8 cellular contexts compared by ENCODE assay signal in genomic region chr17:78358538-78359215, GRCh38. TPM values are rescaled to one million over a fixed set of nuclear protein-coding genes. Genes with fewer than 3 reads are reported as not detected.
DNase-seq lines count a peak whose midpoint lies in the region; ATAC-seq and TF ChIP-seq lines count a peak whose summit lies in the region.

No MANE protein-coding gene starts in this region.

- peak overlapping the region in 2 of 3 donors; percentile 93 to 97 for H3K27ac Mint-ChIP-seq in CD4-positive, CD25-positive, alpha-beta regulatory T cell
- H3K27ac Mint-ChIP-seq in dendritic cell treated with granulocyte-macrophage colony-stimulating factor and Interleukin-4, amounts not matched to agents 40 ng/mL and 50 ng/mL, for 4 days: peak overlapping the region; percentile 94

- H3K4me3 Mint-ChIP-seq in CD4-positive, CD25-positive, alpha-beta regulatory T cell: peak overlapping the region; percentile 85 to 93 (median 90)
- peak overlapping the region; percentile 87 for H3K4me3 Mint-ChIP-seq in dendritic cell treated with granulocyte-macrophage colony-stimulating factor and Interleukin-4, amounts not matched to agents 40 ng/mL and 50 ng/mL, for 4 days

- H3K9ac ChIP-seq in mucosa of stomach (ENCODE audit: low read length) (peak overlapping the region; percentile 79), MM.1S (ENCODE audit: low read length) (no peak overlapping the region)

- H3K36me3 Mint-ChIP-seq in CD4-positive, CD25-positive, alpha-beta regulatory T cell: peaks cover 6% of the 10 kb centered on the region
- H3K36me3 Mint-ChIP-seq in dendritic cell treated with granulocyte-macrophage colony-stimulating factor and Interleukin-4, amounts not matched to agents 40 ng/mL and 50 ng/mL, for 4 days (ENCODE audit: low read depth): peaks cover 46% of the 10 kb centered on the region

- intact Hi-C loops in dendritic cell treated with granulocyte-macrophage colony-stimulating factor and Interleukin-4, amounts not matched to agents 40 ng/mL and 50 ng/mL, for 4 days (cut with micrococcal nuclease): no loop called here
- intact Hi-C loops in aorta (cut with DNase I): loop anchor here in 1 of 2 donors (2.0 kb wide), 1 partner anchor 68 kb away; no protein-coding TSS in a partner anchor

- 27% methylated on average over 57 to 59 of the region's 59 CpGs for WGBS in aorta, 2 donors

- no peak overlapping the region for H2AFZ ChIP-seq in MM.1S (ENCODE audit: low read length)

- H3K79me2 ChIP-seq in MM.1S (ENCODE audit: low read length): no peaks in the 10 kb centered on the region

- peaks cover 34% of the 10 kb centered on the region for H3F3A ChIP-seq in MM.1S (ENCODE audit: insufficient read depth, low read length)

- H3K4me2 ChIP-seq in MM.1S (ENCODE audit: low read depth, low read length): no peak overlapping the region; the same call in 1 of the 2 replicates

- no peaks in the 10 kb centered on the region for H3K27me3 ChIP-seq in CD4-positive, CD25-positive, alpha-beta regulatory T cell (ENCODE audit: control insufficient read depth, insufficient read depth, low read length)
- peaks cover 5% of the 10 kb centered on the region for H3K27me3 ChIP-seq in mucosa of stomach (ENCODE audit: control insufficient read depth, insufficient read depth, low read length)
- H3K27me3 ChIP-seq in aorta (ENCODE audit: control insufficient read depth in 1 of 2, insufficient read depth in 2 of 2, low read length in 1 of 2): no peaks in the 10 kb centered on the region
- peaks cover 52% of the 10 kb centered on the region for H3K27me3 ChIP-seq in MM.1S (replicated peaks; ENCODE audit: insufficient read depth, low read length)

- peaks cover 18% of the 10 kb centered on the region for H3K36me3 ChIP-seq in CD4-positive, CD25-positive, alpha-beta regulatory T cell (ENCODE audit: control insufficient read depth, insufficient read depth, low read length)
- H3K36me3 ChIP-seq in mucosa of stomach (ENCODE audit: control insufficient read depth, insufficient read depth, low read length) (peaks cover 11% of the 10 kb centered on the region), aorta (ENCODE audit: control insufficient read depth in 1 of 2, insufficient read depth in 2 of 2, low read length in 1 of 2) (no peaks in the 10 kb centered on the region), MM.1S (replicated peaks; ENCODE audit: insufficient read depth, low read length) (no peaks in the 10 kb centered on the region)

- peak overlapping the region; percentile 94 for H3K27ac ChIP-seq in CD4-positive, CD25-positive, alpha-beta regulatory T cell (ENCODE audit: insufficient read depth, low read length, poor library complexity, severe bottlenecking)
- H3K27ac ChIP-seq in aorta (ENCODE audit: low read depth in 1 of 2, low read length in 2 of 2) (peak overlapping the region in 1 of 2 donors; percentile 70), MM.1S (ENCODE audit: low read length) (no peak overlapping the region)

- H3K4me3 ChIP-seq in CD4-positive, CD25-positive, alpha-beta regulatory T cell (ENCODE audit: low read depth, low read length): peak overlapping the region; percentile 77
- no peak overlapping the region for H3K4me3 ChIP-seq in mucosa of stomach (ENCODE audit: low read length)
- peak overlapping the region; percentile 35 to 94 for H3K4me3 ChIP-seq in aorta (ENCODE audit: low read length in 2 of 2)
- H3K4me3 ChIP-seq in MM.1S (ENCODE audit: low read length): no peak overlapping the region; the same call in 1 of the 2 replicates

- no peaks in the 10 kb centered on the region for H3K9me3 Mint-ChIP-seq in CD4-positive, CD25-positive, alpha-beta regulatory T cell
- H3K9me3 Mint-ChIP-seq in dendritic cell treated with granulocyte-macrophage colony-stimulating factor and Interleukin-4, amounts not matched to agents 40 ng/mL and 50 ng/mL, for 4 days: no peaks in the 10 kb centered on the region

- no peaks in the 10 kb centered on the region for H4K20me1 ChIP-seq in MM.1S (ENCODE audit: insufficient read depth, low read length)

- peak in 1 of 3 donors; percentile 48 for DNase-seq in CD4-positive, CD25-positive, alpha-beta regulatory T cell
- DNase-seq in NCI-H748 (lab: John Stamatoyannopoulos, UW; ENCODE audit: unreplicated experiment) (peak; percentile 61), aorta (no peak), NCI-H146 (lab: John Stamatoyannopoulos, UW) (no peak), MM.1S (no peak)

- TF ChIP-seq CTCF in MM.1S (IDR thresholded peaks at IDR 0.05; ENCODE audit: low read length): no peak

- peaks cover 5 to 65% (median 20%) of the 10 kb centered on the region in 4 donors for H3K4me1 Mint-ChIP-seq in CD4-positive, CD25-positive, alpha-beta regulatory T cell
- peaks cover 59% of the 10 kb centered on the region for H3K4me1 Mint-ChIP-seq in dendritic cell treated with granulocyte-macrophage colony-stimulating factor and Interleukin-4, amounts not matched to agents 40 ng/mL and 50 ng/mL, for 4 days (ENCODE audit: low read depth)

- peaks cover 60% of the 10 kb centered on the region for H3K4me1 ChIP-seq in CD4-positive, CD25-positive, alpha-beta regulatory T cell (ENCODE audit: control insufficient read depth, insufficient read depth, low read length, poor library complexity, severe bottlenecking)
- peaks cover 45% of the 10 kb centered on the region for H3K4me1 ChIP-seq in mucosa of stomach (ENCODE audit: control insufficient read depth, insufficient read depth, low read length)
- peaks cover 2 to 5% of the 10 kb centered on the region in 2 donors for H3K4me1 ChIP-seq in aorta (ENCODE audit: control insufficient read depth in 1 of 2, insufficient read depth in 2 of 2, low read length in 2 of 2)
- peaks cover 24% of the 10 kb centered on the region for H3K4me1 ChIP-seq in MM.1S (ENCODE audit: low read length)

- H3K27me3 Mint-ChIP-seq in CD4-positive, CD25-positive, alpha-beta regulatory T cell: peaks cover 8% of the 10 kb centered on the region
- peaks cover 11% of the 10 kb centered on the region for H3K27me3 Mint-ChIP-seq in dendritic cell treated with granulocyte-macrophage colony-stimulating factor and Interleukin-4, amounts not matched to agents 40 ng/mL and 50 ng/mL, for 4 days

- H3K9me3 ChIP-seq in CD4-positive, CD25-positive, alpha-beta regulatory T cell (ENCODE audit: control insufficient read depth in 2 of 2, low read length in 2 of 2): no peaks in the 10 kb centered on the region
- H3K9me3 ChIP-seq in mucosa of stomach (ENCODE audit: control insufficient read depth, low read length): no peaks in the 10 kb centered on the region
- no peaks in the 10 kb centered on the region for H3K9me3 ChIP-seq in aorta (ENCODE audit: control insufficient read depth, low read length)
- H3K9me3 ChIP-seq in MM.1S (replicated peaks; ENCODE audit: insufficient read depth, low read length): no peaks in the 10 kb centered on the region

- no peak for ATAC-seq in CD4-positive, CD25-positive, alpha-beta regulatory T cell (ENCODE audit: low read depth in 2 of 2)
- ATAC-seq in aorta (ENCODE audit: low FRiP score) (no peak), HG03175 (IDR thresholded peaks at IDR 0.05; ENCODE audit: unreplicated experiment) (no peak)

- no peaks in the 10 kb centered on the region for H3K9me2 ChIP-seq in MM.1S (replicated peaks; ENCODE audit: insufficient read depth, low read length)

RNA-seq across cellular contexts. Expression of gene SOCS3, which starts 1.2 kb away (rescaled TPM):
- 218 TPM for total RNA-seq in CD4-positive, CD25-positive, alpha-beta regulatory T cell
- polyA plus RNA-seq in CD4-positive, CD25-positive, alpha-beta regulatory T cell: 10 to 100 TPM; 26.4 to 74.2 (median 51.2) TPM
- total RNA-seq in aorta: 100 to 1,000 TPM; 107 to 182 TPM
- polyA plus RNA-seq in aorta: 10 to 100 TPM; 15.5 to 76.1 TPM

RNA-seq across cellular contexts. Expression of gene PGS1, which starts 19.8 kb away (rescaled TPM):
- 50.1 TPM for total RNA-seq in CD4-positive, CD25-positive, alpha-beta regulatory T cell
- 10 to 100 TPM; 29.6 to 35.4 (median 31.5) TPM for polyA plus RNA-seq in CD4-positive, CD25-positive, alpha-beta regulatory T cell
- total RNA-seq in aorta: 10 to 100 TPM; 46.5 to 67.0 TPM
- polyA plus RNA-seq in aorta: 10 to 100 TPM in 1 of 2 donors, 1 to 10 TPM in 1; 9.9 to 30.3 TPM

Comparison
In these comparisons a context has a peak if more than half of its experiments do, and no peak if none do; other contexts are left out.
1. H3K4me3 ChIP-seq: peak in CD4-positive, CD25-positive, alpha-beta regulatory T cell (single experiment) and aorta (2 of 2); none in mucosa of stomach (single experiment) and MM.1S (single experiment).